ENCODE assay signal across 25 cellular contexts in genomic region chr1:101215363-101216011, GRCh38. TPM values are rescaled to one million over a fixed set of nuclear protein-coding genes. Genes with fewer than 3 reads are reported as not detected.
DNase-seq lines count a peak whose midpoint lies in the region; ATAC-seq and TF ChIP-seq lines count a peak whose summit lies in the region.
"Had no signal": no experiment of that assay in that cellular context is flagged by ENCODE, and none has a peak within 500 bp of the region (broad histone marks: within the 10 kb centered on the region; RNA-seq: fewer than 3 reads in every experiment).

No MANE protein-coding gene starts in this region.

- no peak overlapping the region for H3K23ac ChIP-seq in H9 (ENCODE audit: insufficient read length, low read depth, low read length)

- H2AFZ ChIP-seq in H9 (ENCODE audit: low read length): no peak overlapping the region

- H3K36me3 ChIP-seq in CD8-positive, alpha-beta T cell (ENCODE audit: insufficient read depth, low read length): no peaks in the 10 kb centered on the region
- H3K36me3 ChIP-seq: BE2C, MG63 had no signal

- no peak overlapping the region for H4K5ac ChIP-seq in H9 (ENCODE audit: insufficient read length, low read depth, low read length)

- H3T11ph ChIP-seq in H9 (ENCODE audit: low read length): no peak overlapping the region

- H3K27me3 ChIP-seq in H9 (ENCODE audit: insufficient read depth, low read length): no peaks in the 10 kb centered on the region
- no peaks in the 10 kb centered on the region for H3K27me3 ChIP-seq in CD8-positive, alpha-beta T cell (ENCODE audit: insufficient read depth, low read length)
- H3K27me3 ChIP-seq: BE2C, MG63 had no signal

- H2AK5ac ChIP-seq in H9 (ENCODE audit: insufficient read length, low read length): no peak overlapping the region

- H3K36me3 Mint-ChIP-seq in activated CD4-positive, alpha-beta T cell treated with anti-CD3 and anti-CD28 coated beads for 36 hours (ENCODE audit: low read depth): no peaks in the 10 kb centered on the region
- peaks cover 3 to 49% of the 10 kb centered on the region in 2 donors for H3K36me3 Mint-ChIP-seq in activated naive CD4-positive, alpha-beta T cell treated with anti-CD3 and anti-CD28 coated beads, Interleukin-2, amount 50 U/mL, for 72 hours
- H3K36me3 Mint-ChIP-seq in activated naive CD4-positive, alpha-beta T cell treated with anti-CD3 and anti-CD28 coated beads for 36 hours (ENCODE audit: low read depth): no peaks in the 10 kb centered on the region
- H3K36me3 Mint-ChIP-seq in H9 (ENCODE audit: insufficient read depth in 1 of 3, low read depth in 3 of 3): no peaks in the 10 kb centered on the region
- H3K36me3 Mint-ChIP-seq in stimulated activated effector memory CD8-positive, alpha-beta T cell treated with anti-CD3 and anti-CD28 coated beads, Interleukin-12 subunit alpha, Interleukin-12 subunit beta, amount 100 ng/mL, for 72 hours: no peaks in the 10 kb centered on the region
- H3K36me3 Mint-ChIP-seq in CD8-positive, alpha-beta T cell: no peaks in the 10 kb centered on the region
- H3K36me3 Mint-ChIP-seq: CD14-positive monocyte had no signal

- H3K27ac ChIP-seq in H9 (ENCODE audit: insufficient read length, low read depth, low read length): no peak overlapping the region
- no peak overlapping the region for H3K27ac ChIP-seq in CD8-positive, alpha-beta T cell (ENCODE audit: low read depth, low read length)

- H4K20me1 ChIP-seq in H9 (ENCODE audit: control insufficient read depth, insufficient read depth, insufficient read length): no peaks in the 10 kb centered on the region

- intact Hi-C loops in activated CD4-positive, alpha-beta T cell treated with anti-CD3 and anti-CD28 coated beads for 36 hours (cut with DNase I, micrococcal nuclease): no loop called here
- intact Hi-C loops in activated naive CD4-positive, alpha-beta T cell treated with anti-CD3 and anti-CD28 coated beads for 36 hours (cut with micrococcal nuclease): loop anchor here (1.0 kb wide), 2 partner anchors 20 to 36 kb away; no protein-coding TSS in a partner anchor
- intact Hi-C loops in CD8-positive, alpha-beta T cell (cut with DNase I, micrococcal nuclease): no loop called here

- POLR2A ChIA-PET in activated CD4-positive, alpha-beta T cell treated with anti-CD3 and anti-CD28 coated beads for 36 hours (lab: Charles Lee): interaction anchor here (0.9 to 1.0 kb wide), 2 partner anchors 17 to 19 kb away, joined by 3 to 4 read pairs; no protein-coding TSS in a partner anchor
- POLR2A ChIA-PET in CD8-positive, alpha-beta T cell (lab: Charles Lee): no interaction called here

- peak overlapping the region; percentile 11 for H3K27ac Mint-ChIP-seq in activated CD4-positive, alpha-beta T cell treated with anti-CD3 and anti-CD28 coated beads for 36 hours
- peak overlapping the region in 1 of 2 donors; percentile 45 for H3K27ac Mint-ChIP-seq in activated naive CD4-positive, alpha-beta T cell treated with anti-CD3 and anti-CD28 coated beads, Interleukin-2, amount 50 U/mL, for 72 hours
- H3K27ac Mint-ChIP-seq in activated naive CD4-positive, alpha-beta T cell treated with anti-CD3 and anti-CD28 coated beads for 36 hours: no peak overlapping the region
- no peak overlapping the region; a peak in 1 of 7 replicates for H3K27ac Mint-ChIP-seq in H9
- peak overlapping the region; percentile 29 for H3K27ac Mint-ChIP-seq in stimulated activated effector memory CD8-positive, alpha-beta T cell treated with anti-CD3 and anti-CD28 coated beads, Interleukin-12 subunit alpha, Interleukin-12 subunit beta, amount 100 ng/mL, for 72 hours
- no peak overlapping the region for H3K27ac Mint-ChIP-seq in CD8-positive, alpha-beta T cell
- H3K27ac Mint-ChIP-seq: CD14-positive monocyte had no signal

- no peaks in the 10 kb centered on the region for H3K4me1 ChIP-seq in H9 (ENCODE audit: insufficient read depth, low read length)
- no peaks in the 10 kb centered on the region for H3K4me1 ChIP-seq in CD8-positive, alpha-beta T cell (ENCODE audit: insufficient read depth, low read length)
- H3K4me1 ChIP-seq: BE2C had no signal

- no peak for TF ChIP-seq CTCF in H9 (conservative IDR thresholded peaks at IDR 0.05)
- no peak for TF ChIP-seq CTCF in CD8-positive, alpha-beta T cell (IDR thresholded peaks at IDR 0.05)

- H3K4me3 ChIP-seq in CD8-positive, alpha-beta T cell (ENCODE audit: low read depth, low read length): no peak overlapping the region
- H3K4me3 ChIP-seq: MG63 had no signal

- H2BK20ac ChIP-seq in H9 (ENCODE audit: low read depth, low read length, poor library complexity, severe bottlenecking): no peak overlapping the region

- no peaks in the 10 kb centered on the region for H3K27me3 Mint-ChIP-seq in activated CD4-positive, alpha-beta T cell treated with anti-CD3 and anti-CD28 coated beads for 36 hours
- H3K27me3 Mint-ChIP-seq in activated naive CD4-positive, alpha-beta T cell treated with anti-CD3 and anti-CD28 coated beads for 36 hours (ENCODE audit: low read depth): no peaks in the 10 kb centered on the region
- H3K27me3 Mint-ChIP-seq in H9 (ENCODE audit: low read depth): no peaks in the 10 kb centered on the region
- no peaks in the 10 kb centered on the region for H3K27me3 Mint-ChIP-seq in CD8-positive, alpha-beta T cell (ENCODE audit: low read depth)

- DNase-seq in activated CD4-positive, alpha-beta T cell treated with anti-CD3 and anti-CD28 coated beads for 36 hours: no peak
- DNase-seq in activated CD4-positive, alpha-beta T cell treated with anti-CD3 and anti-CD28 coated beads for 48 hours: no peak
- DNase-seq in activated naive CD4-positive, alpha-beta T cell treated with anti-CD3 and anti-CD28 coated beads, Interleukin-2, amount 50 U/mL, for 72 hours (ENCODE audit: low spot score in 2 of 2): no peak
- no peak for DNase-seq in activated naive CD4-positive, alpha-beta T cell treated with anti-CD3 and anti-CD28 coated beads for 36 hours
- DNase-seq in H9: no peak
- DNase-seq in stimulated activated effector memory CD8-positive, alpha-beta T cell treated with anti-CD3 and anti-CD28 coated beads, Interleukin-12 subunit alpha, Interleukin-12 subunit beta, amount 100 ng/mL, for 72 hours (ENCODE audit: low spot score in 2 of 2): no peak
- DNase-seq in CD8-positive, alpha-beta T cell: no peak
- DNase-seq: 8988T; ACHN; BE2C; Calu3; GOT3; HCEC 1CT; KBM-7; MG63; NCI-H1105 treated with DMSO at 0.1 percent for 48 hours; NCI-H146; NCI-H1930; NCI-H2107; NCI-H524 treated with DMSO at 0.1 percent for 48 hours; NCI-H82; NK-92 treated with Interleukin-12 subunit alpha and Interleukin-12 subunit beta, amount 100 ng/mL, for 24 hours; PC-3 had no signal

- no peak overlapping the region for H3K4ac ChIP-seq in H9 (ENCODE audit: low read depth, low read length)

- no peak overlapping the region for H3K18ac ChIP-seq in H9 (ENCODE audit: insufficient read length, low read depth, low read length)

- H3K9me3 Mint-ChIP-seq in activated CD4-positive, alpha-beta T cell treated with anti-CD3 and anti-CD28 coated beads for 36 hours (ENCODE audit: low read depth): peaks cover 2% of the 10 kb centered on the region
- peaks cover 4 to 12% of the 10 kb centered on the region in 2 donors for H3K9me3 Mint-ChIP-seq in activated naive CD4-positive, alpha-beta T cell treated with anti-CD3 and anti-CD28 coated beads, Interleukin-2, amount 50 U/mL, for 72 hours
- no peaks in the 10 kb centered on the region for H3K9me3 Mint-ChIP-seq in activated naive CD4-positive, alpha-beta T cell treated with anti-CD3 and anti-CD28 coated beads for 36 hours
- no peaks in the 10 kb centered on the region for H3K9me3 Mint-ChIP-seq in H9
- no peaks in the 10 kb centered on the region for H3K9me3 Mint-ChIP-seq in stimulated activated effector memory CD8-positive, alpha-beta T cell treated with anti-CD3 and anti-CD28 coated beads, Interleukin-12 subunit alpha, Interleukin-12 subunit beta, amount 100 ng/mL, for 72 hours
- H3K9me3 Mint-ChIP-seq in CD8-positive, alpha-beta T cell: no peaks in the 10 kb centered on the region
- H3K9me3 Mint-ChIP-seq: CD14-positive monocyte had no signal

- H3K4me3 Mint-ChIP-seq in activated CD4-positive, alpha-beta T cell treated with anti-CD3 and anti-CD28 coated beads for 36 hours: no peak overlapping the region
- H3K4me3 Mint-ChIP-seq in activated naive CD4-positive, alpha-beta T cell treated with anti-CD3 and anti-CD28 coated beads for 36 hours: no peak overlapping the region
- no peak overlapping the region for H3K4me3 Mint-ChIP-seq in H9
- no peak overlapping the region for H3K4me3 Mint-ChIP-seq in stimulated activated effector memory CD8-positive, alpha-beta T cell treated with anti-CD3 and anti-CD28 coated beads, Interleukin-12 subunit alpha, Interleukin-12 subunit beta, amount 100 ng/mL, for 72 hours
- no peak overlapping the region for H3K4me3 Mint-ChIP-seq in CD8-positive, alpha-beta T cell
- H3K4me3 Mint-ChIP-seq: CD14-positive monocyte had no signal

- peaks cover 16% of the 10 kb centered on the region for H3K4me1 Mint-ChIP-seq in activated CD4-positive, alpha-beta T cell treated with anti-CD3 and anti-CD28 coated beads for 36 hours
- peaks cover 15% of the 10 kb centered on the region for H3K4me1 Mint-ChIP-seq in activated naive CD4-positive, alpha-beta T cell treated with anti-CD3 and anti-CD28 coated beads for 36 hours (ENCODE audit: low read depth)
- H3K4me1 Mint-ChIP-seq in H9: peaks cover 4 to 5% of the 10 kb centered on the region in 2 experiments
- H3K4me1 Mint-ChIP-seq in stimulated activated effector memory CD8-positive, alpha-beta T cell treated with anti-CD3 and anti-CD28 coated beads, Interleukin-12 subunit alpha, Interleukin-12 subunit beta, amount 100 ng/mL, for 72 hours: peaks cover 18% of the 10 kb centered on the region
- no peaks in the 10 kb centered on the region for H3K4me1 Mint-ChIP-seq in CD8-positive, alpha-beta T cell (ENCODE audit: low read depth)
- H3K4me1 Mint-ChIP-seq: CD14-positive monocyte had no signal

- no peak overlapping the region for H2BK15ac ChIP-seq in H9 (ENCODE audit: low read depth, low read length)

- H3K14ac ChIP-seq in H9 (ENCODE audit: insufficient read depth, low read length): no peak overlapping the region

- peak; percentile 66 for ATAC-seq in activated CD4-positive, alpha-beta T cell treated with anti-CD3 and anti-CD28 coated beads for 36 hours
- ATAC-seq in activated naive CD4-positive, alpha-beta T cell treated with anti-CD3 and anti-CD28 coated beads, Interleukin-2, amount 50 U/mL, for 72 hours: peak; percentile 24 to 72
- peak; percentile 86 for ATAC-seq in stimulated activated effector memory CD8-positive, alpha-beta T cell treated with anti-CD3 and anti-CD28 coated beads, Interleukin-12 subunit alpha, Interleukin-12 subunit beta, amount 100 ng/mL, for 72 hours
- no peak for ATAC-seq in HG03097 (IDR thresholded peaks at IDR 0.05; ENCODE audit: low FRiP score, unreplicated experiment)
- no peak for ATAC-seq in CD8-positive, alpha-beta T cell
- ATAC-seq: PC-3 had no signal

- WGBS in H9 (ENCODE audit: extremely low coverage, insufficient read length, low lambda C conversion rate): no CpG with 5 or more reads among the region's 6 CpGs

- H3K79me1 ChIP-seq in H9 (ENCODE audit: insufficient read depth, low read depth, low read length, poor library complexity, severe bottlenecking): no peaks in the 10 kb centered on the region

- CTCF ChIA-PET in activated CD4-positive, alpha-beta T cell treated with anti-CD3 and anti-CD28 coated beads for 36 hours (lab: Charles Lee): interaction anchor here (0.6 to 1.7 kb wide), 5 partner anchors 13 to 1032 kb away, joined by 3 to 4 read pairs (median 3); no protein-coding TSS in a partner anchor
- CTCF ChIA-PET in activated naive CD4-positive, alpha-beta T cell treated with anti-CD3 and anti-CD28 coated beads for 36 hours (lab: Charles Lee): interaction anchor here (1.2 kb wide), 1 partner anchor 20 kb away, joined by 3 read pairs; no protein-coding TSS in a partner anchor
- CTCF ChIA-PET in CD8-positive, alpha-beta T cell (lab: Charles Lee): interaction anchor here (1.1 to 1.2 kb wide), 2 partner anchors 12 to 73 kb away, joined by 3 to 4 read pairs; no protein-coding TSS in a partner anchor

- H2BK5ac ChIP-seq in H9 (ENCODE audit: insufficient read length, low read length): no peak overlapping the region

- no peaks in the 10 kb centered on the region for H3K23me2 ChIP-seq in H9 (ENCODE audit: insufficient read length, low read depth, low read length, poor library complexity, severe bottlenecking)

- H3K4me2 ChIP-seq in H9 (ENCODE audit: insufficient read depth, insufficient read length, low read length): no peak overlapping the region

- no peak overlapping the region for H4K91ac ChIP-seq in H9 (ENCODE audit: insufficient read length, low read depth, low read length)

- H2BK12ac ChIP-seq in H9 (ENCODE audit: insufficient read length, low read depth, low read length): no peak overlapping the region

- H4K8ac ChIP-seq in H9 (replicated peaks; ENCODE audit: insufficient read length, low read depth, low read length): no peak overlapping the region

- H3K9ac ChIP-seq in H9 (ENCODE audit: extremely low read depth, insufficient read length, low read length): no peak overlapping the region

- no peaks in the 10 kb centered on the region for H3K79me2 ChIP-seq in H9 (ENCODE audit: insufficient read depth, low read length)

- no peaks in the 10 kb centered on the region for H3K9me3 ChIP-seq in H9 (ENCODE audit: control insufficient read depth, low read depth, low read length)
- H3K9me3 ChIP-seq in CD8-positive, alpha-beta T cell (ENCODE audit: low read length): no peaks in the 10 kb centered on the region
- H3K9me3 ChIP-seq: BE2C, MG63 had no signal

- peak overlapping the region; percentile 38 for H2BK120ac ChIP-seq in H9 (ENCODE audit: low read depth, low read length, poor library complexity, severe bottlenecking)

- H3K56ac ChIP-seq in H9 (ENCODE audit: insufficient read length, low read depth, low read length): no peak overlapping the region

RNA-seq across cellular contexts. Expression of gene S1PR1, which starts 21.3 kb away (rescaled TPM):
- total RNA-seq in activated CD4-positive, alpha-beta T cell treated with anti-CD3 and anti-CD28 coated beads for 36 hours: 100 to 1,000 TPM; 109 to 130 TPM
- 100 to 1,000 TPM; 125 to 221 TPM for total RNA-seq in activated naive CD4-positive, alpha-beta T cell treated with anti-CD3 and anti-CD28 coated beads, Interleukin-2, amount 50 U/mL, for 72 hours
- 100 to 1,000 TPM; 129 to 131 TPM for total RNA-seq in activated naive CD4-positive, alpha-beta T cell treated with anti-CD3 and anti-CD28 coated beads for 36 hours
- 0.24 and 0.26 TPM in 2 replicates for total RNA-seq in H9 (2021)
- 100 to 1,000 TPM; 416 to 420 TPM for total RNA-seq in CD8-positive, alpha-beta T cell
- total RNA-seq: Calu3 had no signal

Comparison
In these comparisons a context has a peak if more than half of its experiments do, and no peak if none do; other contexts are left out.
1. ATAC-seq: peak in activated CD4-positive, alpha-beta T cell treated with anti-CD3 and anti-CD28 coated beads for 36 hours (single experiment), activated naive CD4-positive, alpha-beta T cell treated with anti-CD3 and anti-CD28 coated beads, Interleukin-2, amount 50 U/mL, for 72 hours (2 of 2) and stimulated activated effector memory CD8-positive, alpha-beta T cell treated with anti-CD3 and anti-CD28 coated beads, Interleukin-12 subunit alpha, Interleukin-12 subunit beta, amount 100 ng/mL, for 72 hours (single experiment); none in HG03097 (single experiment) and CD8-positive, alpha-beta T cell (single experiment).
2. H3K27ac Mint-ChIP-seq: peak in activated CD4-positive, alpha-beta T cell treated with anti-CD3 and anti-CD28 coated beads for 36 hours (single experiment) and stimulated activated effector memory CD8-positive, alpha-beta T cell treated with anti-CD3 and anti-CD28 coated beads, Interleukin-12 subunit alpha, Interleukin-12 subunit beta, amount 100 ng/mL, for 72 hours (single experiment); none in activated naive CD4-positive, alpha-beta T cell treated with anti-CD3 and anti-CD28 coated beads for 36 hours (single experiment), H9 (0 of 3) and CD8-positive, alpha-beta T cell (single experiment).
3. RNA of gene S1PR1, which starts 21.3 kb away (total RNA-seq): 416 to 420 TPM in CD8-positive, alpha-beta T cell, 125 to 221 TPM in activated naive CD4-positive, alpha-beta T cell treated with anti-CD3 and anti-CD28 coated beads, Interleukin-2, amount 50 U/mL, for 72 hours, 129 to 131 TPM in activated naive CD4-positive, alpha-beta T cell treated with anti-CD3 and anti-CD28 coated beads for 36 hours and 109 to 130 TPM in activated CD4-positive, alpha-beta T cell treated with anti-CD3 and anti-CD28 coated beads for 36 hours; 0.24 to 0.26 TPM in H9; every median in the first group is over 10 times any median in the second.